32 cellular contexts compared by ENCODE assay signal in genomic region chr9:119234636-119235035, GRCh38.
"Had no signal": no experiment of that assay in that cellular context is flagged by ENCODE, and none has a peak within 500 bp of the region (broad histone marks: within the 10 kb centered on the region; RNA-seq: fewer than 3 reads in every experiment).

No MANE protein-coding gene starts in this region.

- H3K27ac ChIP-seq: ascending aorta, PC-9 had no signal

- FAIRE-seq: TTC549 had no signal

- DNase-seq: activated CD4-positive, alpha-beta T cell treated with anti-CD3 and anti-CD28 coated beads for 36 hours; activated CD4-positive, alpha-beta T cell treated with anti-CD3 and anti-CD28 coated beads, Interleukin-2, amount 10 ng/mL, durations not matched to agents 7 days and 5 days; activated CD4-positive, alpha-beta T cell treated with anti-CD3 and anti-CD28 coated beads, Interleukin-2, amount 50 U/mL, for 48 hours; activated CD8-positive, alpha-beta T cell treated with anti-CD3 and anti-CD28 coated beads, Interleukin-2, amount 10 ng/mL, durations not matched to agents 7 days and 5 days; activated gamma-delta T cell; activated naive CD4-positive, alpha-beta T cell treated with Interleukin-2 at 50 U/mL for 16 hours; activated naive CD8-positive, alpha-beta T cell treated with anti-CD3 and anti-CD28 coated beads, Interleukin-2, amount 10 ng/mL, durations not matched to agents 7 days and 5 days; activated T-cell treated with anti-CD3 and anti-CD28 coated beads, Interleukin-2, amount 50 U/mL, for 24 hours; amygdala; cerebellar nuclear complex; Kasumi-1; KG1; NCI-H1092 treated with DMSO at 0.1 percent for 48 hours; NCI-H1417; NCI-H146; NCI-H187; NCI-H2029 treated with DMSO at 0.1 percent for 48 hours; NCI-H2107; NCI-H226; NCI-H524 treated with DMSO at 0.1 percent for 48 hours; PC-9; Right ventricle myocardium superior; SW 1271; T-helper 1 cell; T-helper 2 cell; T-helper 9 cell had no signal

- H3K36me3 ChIP-seq: ascending aorta had no signal

- H2AFZ ChIP-seq: PC-9 had no signal

- H3K4me3 ChIP-seq: ascending aorta, PC-9 had no signal

- H3K27me3 ChIP-seq: ascending aorta had no signal

- H3K4me3 Mint-ChIP-seq: activated CD4-positive, alpha-beta T cell treated with anti-CD3 and anti-CD28 coated beads for 36 hours; activated CD4-positive, alpha-beta T cell treated with anti-CD3 and anti-CD28 coated beads, Interleukin-2, amount 10 ng/mL, durations not matched to agents 7 days and 5 days; activated CD8-positive, alpha-beta T cell treated with anti-CD3 and anti-CD28 coated beads, Interleukin-2, amount 10 ng/mL, durations not matched to agents 7 days and 5 days; activated naive CD4-positive, alpha-beta T cell treated with anti-CD3 and anti-CD28 coated beads, Interleukin-2, amount 50 U/mL, for 24 hours; activated naive CD8-positive, alpha-beta T cell treated with anti-CD3 and anti-CD28 coated beads, Interleukin-2, amount 10 ng/mL, durations not matched to agents 7 days and 5 days; activated T-cell treated with anti-CD3 and anti-CD28 coated beads, Interleukin-2, amount 50 U/mL, for 24 hours; WTC11 had no signal

- H3K4me1 Mint-ChIP-seq: activated CD4-positive, alpha-beta T cell treated with anti-CD3 and anti-CD28 coated beads for 36 hours; activated CD4-positive, alpha-beta T cell treated with anti-CD3 and anti-CD28 coated beads, Interleukin-2, amount 10 ng/mL, durations not matched to agents 7 days and 5 days; activated naive CD4-positive, alpha-beta T cell treated with anti-CD3 and anti-CD28 coated beads, Interleukin-2, amount 50 U/mL, for 24 hours; activated naive CD8-positive, alpha-beta T cell treated with anti-CD3 and anti-CD28 coated beads, Interleukin-2, amount 10 ng/mL, durations not matched to agents 7 days and 5 days; WTC11 had no signal

- H3K4me1 ChIP-seq: ascending aorta had no signal

- H3K4me2 ChIP-seq: PC-9 had no signal

- H3K27me3 Mint-ChIP-seq: activated CD4-positive, alpha-beta T cell treated with anti-CD3 and anti-CD28 coated beads for 36 hours; activated CD4-positive, alpha-beta T cell treated with anti-CD3 and anti-CD28 coated beads, Interleukin-2, amount 10 ng/mL, durations not matched to agents 7 days and 5 days; activated naive CD4-positive, alpha-beta T cell treated with anti-CD3 and anti-CD28 coated beads, Interleukin-2, amount 50 U/mL, for 24 hours; activated naive CD8-positive, alpha-beta T cell treated with anti-CD3 and anti-CD28 coated beads, Interleukin-2, amount 10 ng/mL, durations not matched to agents 7 days and 5 days; activated T-cell treated with anti-CD3 and anti-CD28 coated beads, Interleukin-2, amount 50 U/mL, for 24 hours had no signal

- H3K9me3 ChIP-seq: ascending aorta had no signal

- H3K9me3 Mint-ChIP-seq: activated CD4-positive, alpha-beta T cell treated with anti-CD3 and anti-CD28 coated beads, Interleukin-2, amount 10 ng/mL, durations not matched to agents 7 days and 5 days; activated T-helper 2 cell treated with anti-CD3 and anti-CD28 coated beads, Interferon-gamma antibody, Interleukin-2, Interleukin-4, amounts not matched to agents 10 μg/mL and 5 μg/mL and 100 μg/mL, durations not matched to agents 14 hours and 24 hours and 36 hours; WTC11 had no signal

- ATAC-seq: activated CD4-positive, alpha-beta T cell treated with anti-CD3 and anti-CD28 coated beads for 36 hours; activated CD4-positive, CD25-positive, alpha-beta regulatory T cell treated with anti-CD3 and anti-CD28 coated beads, Interleukin-2, amount 50 U/mL, for 24 hours; activated CD8-positive, alpha-beta T cell treated with anti-CD3 and anti-CD28 coated beads, Interleukin-2, amount 10 ng/mL, durations not matched to agents 7 days and 5 days; WTC11 had no signal

- H3K36me3 Mint-ChIP-seq: activated naive CD4-positive, alpha-beta T cell treated with anti-CD3 and anti-CD28 coated beads, Interleukin-2, amount 50 U/mL, for 24 hours; activated naive CD8-positive, alpha-beta T cell treated with anti-CD3 and anti-CD28 coated beads, Interleukin-2, amount 10 ng/mL, durations not matched to agents 7 days and 5 days had no signal

- H3K27ac Mint-ChIP-seq: activated CD4-positive, alpha-beta T cell treated with anti-CD3 and anti-CD28 coated beads for 36 hours; activated CD4-positive, alpha-beta T cell treated with anti-CD3 and anti-CD28 coated beads, Interleukin-2, amount 10 ng/mL, durations not matched to agents 7 days and 5 days; activated CD8-positive, alpha-beta T cell treated with anti-CD3 and anti-CD28 coated beads, Interleukin-2, amount 10 ng/mL, durations not matched to agents 7 days and 5 days; activated naive CD4-positive, alpha-beta T cell treated with anti-CD3 and anti-CD28 coated beads, Interleukin-2, amount 50 U/mL, for 24 hours; activated naive CD8-positive, alpha-beta T cell treated with anti-CD3 and anti-CD28 coated beads, Interleukin-2, amount 10 ng/mL, durations not matched to agents 7 days and 5 days; activated T-cell treated with anti-CD3 and anti-CD28 coated beads, Interleukin-2, amount 50 U/mL, for 24 hours; activated T-helper 2 cell treated with anti-CD3 and anti-CD28 coated beads, Interferon-gamma antibody, Interleukin-2, Interleukin-4, amounts not matched to agents 10 μg/mL and 5 μg/mL and 100 μg/mL, durations not matched to agents 14 hours and 24 hours and 36 hours; WTC11 had no signal
